12 cellular contexts compared by ENCODE assay signal in the genomic region with DNA sequence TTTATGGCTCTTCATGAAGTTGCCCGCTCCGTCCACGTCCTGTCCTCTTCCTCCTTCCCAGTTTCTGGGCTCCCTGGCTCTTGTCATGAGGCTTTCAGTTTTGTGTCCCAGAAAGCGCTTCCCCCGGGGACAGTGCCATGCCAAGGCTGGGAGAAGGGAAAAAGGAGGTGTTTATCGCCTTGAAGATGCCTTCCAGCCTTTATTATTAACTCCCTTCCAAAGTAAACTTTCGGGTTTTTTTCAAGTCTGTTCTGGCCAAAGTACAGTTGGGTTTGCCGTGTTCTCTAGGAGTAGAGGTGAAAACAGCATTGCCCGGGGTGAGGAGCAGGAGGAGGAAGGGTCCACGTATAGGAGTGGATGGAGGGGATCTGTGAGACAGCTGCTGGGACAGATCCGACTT.
DNase-seq lines count a peak whose midpoint lies in the region; ATAC-seq and TF ChIP-seq lines count a peak whose summit lies in the region.
"Had no signal": no experiment of that assay in that cellular context is flagged by ENCODE, and none has a peak within 500 bp of the region (broad histone marks: within the 10 kb centered on the region; RNA-seq: fewer than 3 reads in every experiment).

No MANE protein-coding gene starts in this region.

- no peaks in the 10 kb centered on the region for H3K9me3 Mint-ChIP-seq in nephron

- peaks cover 72% of the 10 kb centered on the region for H3K4me1 Mint-ChIP-seq in nephron

- POLR2A ChIA-PET in RWPE1 (lab: Yijun Ruan, JAX; ENCODE audit: low non-redundant PET): no interaction called here
- POLR2A ChIA-PET in GM10248 (lab: Yijun Ruan, JAX): no interaction called here

- H3K4me3 ChIP-seq in heart left ventricle: peak overlapping the region in 4 of 12 donors; percentile 11 to 42 (median 25)
- H3K4me3 ChIP-seq in upper lobe of right lung: no peak overlapping the region
- H3K4me3 ChIP-seq: SK-N-MC had no signal

- no peaks in the 10 kb centered on the region for H3K36me3 ChIP-seq in heart left ventricle
- no peaks in the 10 kb centered on the region for H3K36me3 ChIP-seq in upper lobe of right lung

- 0 out of 2 replicates have a peak overlapping the region, but pooled peaks have one; percentile 1 for H3K27ac ChIP-seq in RWPE1
- peak overlapping the region in 11 of 12 donors; percentile 68 to 97 (median 88) for H3K27ac ChIP-seq in heart left ventricle
- no peak overlapping the region for H3K27ac ChIP-seq in upper lobe of right lung
- H3K27ac ChIP-seq: SK-N-MC had no signal

- CTCF ChIA-PET in RWPE1 (lab: Yijun Ruan, JAX) (no interaction called here), GM10248 (lab: Yijun Ruan, JAX) (no interaction called here)

- peak in 1 of 4 donors; percentile 3 for ATAC-seq in heart left ventricle
- ATAC-seq in upper lobe of right lung: no peak
- no peak for ATAC-seq in GM19324 (IDR thresholded peaks at IDR 0.05; ENCODE audit: low FRiP score, unreplicated experiment)

- TF ChIP-seq CTCF in RWPE1 (conservative IDR thresholded peaks at IDR 0.05; ENCODE audit: low read depth) (no peak), heart left ventricle (IDR thresholded peaks at IDR 0.05) (no peak), nephron (IDR thresholded peaks at IDR 0.05; ENCODE audit: unreplicated experiment in 3 of 3) (no peak), upper lobe of right lung (IDR thresholded peaks at IDR 0.05) (no peak), GM10248 (IDR thresholded peaks at IDR 0.05; ENCODE audit: control extremely low read depth, extremely low read depth, low read depth, missing control alignments) (no peak)

- WGBS in heart left ventricle, 4 donors: 40 to 47% (median 46%) methylated on average over 11 of the region's 11 CpGs

- DNase-seq in RWPE1 (ENCODE audit: low spot score) (no peak), heart left ventricle (peak in 2 of 5 donors; percentile 23 to 51), upper lobe of right lung (peak; percentile 17), NOMO-1 treated with dmso at 0.1 percent for 144 hours (lab: John Stamatoyannopoulos, UW; ENCODE audit: unreplicated experiment) (no peak), NCI-H1092 (lab: John Stamatoyannopoulos, UW) (no peak), GM10248 (ENCODE audit: extremely low spot score) (no peak)
- DNase-seq: activated CD4-positive, alpha-beta T cell treated with anti-CD3 and anti-CD28 coated beads for 4 hours; NCI-H510A; retina had no signal

- H3K4me3 Mint-ChIP-seq in nephron: peak overlapping the region; percentile 62 to 66 (median 64)

- H3K27me3 ChIP-seq in heart left ventricle (no peaks in the 10 kb centered on the region), upper lobe of right lung (no peaks in the 10 kb centered on the region)

- peak overlapping the region; percentile 67 to 92 (median 73) for H3K27ac Mint-ChIP-seq in nephron

- TF ChIP-seq POLR2A in heart left ventricle (IDR thresholded peaks at IDR 0.05): no peak

- H3K4me1 ChIP-seq in heart left ventricle: peaks cover 3 to 50% (median 41%) of the 10 kb centered on the region in 12 donors
- H3K4me1 ChIP-seq in upper lobe of right lung: peaks cover 21% of the 10 kb centered on the region

- peaks cover 4% of the 10 kb centered on the region for H3K27me3 Mint-ChIP-seq in nephron (ENCODE audit: low read depth)

- H3K36me3 Mint-ChIP-seq in nephron (ENCODE audit: low read depth): peaks cover 26% of the 10 kb centered on the region

- H3K9me3 ChIP-seq in heart left ventricle: no peaks in the 10 kb centered on the region
- no peaks in the 10 kb centered on the region for H3K9me3 ChIP-seq in upper lobe of right lung

- intact Hi-C loops in heart left ventricle (cut with DNase I): loop anchor here in 3 of 10 donors (1.0 to 10.0 kb wide), 3 partner anchors 10 to 120 kb away; a partner anchor contains a TSS
- intact Hi-C loops in upper lobe of right lung (cut with DNase I): no loop called here
